24 cellular contexts compared by ENCODE assay signal in the genomic region with DNA sequence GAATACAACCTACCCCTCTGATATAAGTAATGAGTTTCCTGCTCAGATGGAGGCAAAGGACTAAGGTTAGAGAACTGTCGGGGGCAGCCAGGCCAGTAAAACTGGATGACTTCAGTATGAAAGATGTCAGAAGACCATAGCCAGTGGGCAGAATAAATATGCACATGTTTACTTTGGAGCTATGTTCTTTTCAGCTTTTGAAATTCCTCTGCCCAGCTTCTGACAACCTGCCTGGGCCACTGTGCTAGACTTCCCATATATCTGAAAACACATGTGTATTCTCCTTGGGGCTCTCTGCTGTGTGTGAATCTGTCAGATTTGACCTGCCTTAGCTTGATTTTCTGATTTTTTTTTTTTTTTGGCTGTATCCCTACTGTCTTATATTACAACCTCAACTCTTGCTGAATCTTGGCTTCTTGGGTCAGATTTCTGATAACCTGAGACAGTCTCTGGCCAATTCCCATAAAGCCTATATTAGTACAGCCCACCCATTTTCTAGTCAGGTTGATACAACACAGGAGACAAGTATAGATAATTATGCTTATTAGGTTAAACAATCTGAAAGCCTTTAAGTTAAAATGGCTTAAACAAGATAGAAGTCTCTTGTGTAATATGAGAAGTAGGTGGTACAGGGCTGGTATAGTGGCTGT.
"Had no signal": no experiment of that assay in that cellular context is flagged by ENCODE, and none has a peak within 500 bp of the region (broad histone marks: within the 10 kb centered on the region; RNA-seq: fewer than 3 reads in every experiment).

No MANE protein-coding gene starts in this region.

- H3K27me3 ChIP-seq: heart left ventricle, left lung, neutrophil, right atrium auricular region, tibial nerve had no signal

- H3K36me3 ChIP-seq: heart left ventricle, left lung, neutrophil, right atrium auricular region, tibial nerve had no signal

- DNase-seq: activated CD4-positive, alpha-beta memory T cell treated with anti-CD3 and anti-CD28 coated beads, Interleukin-2, amount 10 ng/mL, durations not matched to agents 7 days and 5 days; activated CD4-positive, alpha-beta T cell treated with anti-CD3 and anti-CD28 coated beads for 1 hour; activated CD4-positive, alpha-beta T cell treated with anti-CD3 and anti-CD28 coated beads, Interleukin-2, amount 10 ng/mL, durations not matched to agents 7 days and 5 days; activated CD8-positive, alpha-beta memory T cell treated with anti-CD3 and anti-CD28 coated beads, Interleukin-2, amount 50 U/mL, for 48 hours; activated gamma-delta T cell; activated naive CD4-positive, alpha-beta T cell treated with anti-CD3 and anti-CD28 coated beads, Interleukin-2, amount 50 U/mL, for 16 hours; activated T-cell treated with anti-CD3 and anti-CD28 coated beads, Interleukin-2, amount 50 U/mL, for 24 hours; amniotic stem cell; central memory CD4-positive, alpha-beta T cell; foreskin fibroblast; heart left ventricle; left lung; mucosa of descending colon; psoas muscle; stimulated activated naive CD4-positive, alpha-beta T cell treated with Interleukin-2 at 50 U/mL for 16 hours; T-helper 17 cell had no signal

- FAIRE-seq: astrocyte, endothelial cell of umbilical vein had no signal

- H3K9me3 ChIP-seq: heart left ventricle, left lung, mucosa of descending colon, neutrophil, psoas muscle, right atrium auricular region, tibial nerve had no signal

- ATAC-seq: heart left ventricle; left lung; mucosa of descending colon; natural killer cell treated with Interleukin-12 subunit alpha and Interleukin-12 subunit beta and Interleukin-15 and Interleukin-18, amount 100 ng/mL, for 72 hours; psoas muscle; T-helper 17 cell; WTC11 had no signal

- H3K4me3 ChIP-seq: heart left ventricle, left lung, lung, mucosa of descending colon, psoas muscle, right atrium auricular region, tibial nerve had no signal

- H3K27ac ChIP-seq: heart left ventricle, left lung, neutrophil, psoas muscle, right atrium auricular region, tibial nerve had no signal

- H3K4me1 ChIP-seq: heart left ventricle, left lung, psoas muscle, right atrium auricular region, tibial nerve had no signal
